In the genomic region with DNA sequence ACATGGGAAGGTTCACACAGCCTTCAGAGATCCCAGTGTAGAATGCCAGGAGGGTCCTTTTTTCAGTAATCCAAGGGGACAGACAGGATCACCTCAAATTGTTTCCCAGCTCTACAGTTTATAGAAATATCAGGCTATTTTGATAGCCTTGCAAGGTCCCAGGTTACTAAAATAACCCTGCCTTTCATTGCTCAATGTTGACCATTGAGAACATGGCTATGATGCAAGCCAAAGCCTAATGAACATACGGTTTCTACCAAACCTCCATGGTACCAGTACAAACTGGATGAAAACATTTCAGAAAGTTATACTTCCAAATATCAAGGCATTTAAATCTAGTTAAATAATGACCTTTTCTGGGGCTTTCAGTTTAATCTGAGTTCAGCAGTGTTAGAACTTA, we compare ENCODE assay signal across 35 cellular contexts.
"Had no signal": no experiment of that assay in that cellular context is flagged by ENCODE, and none has a peak within 500 bp of the region (broad histone marks: within the 10 kb centered on the region; RNA-seq: fewer than 3 reads in every experiment).

No MANE protein-coding gene starts in this region.

- H3K9ac ChIP-seq: KMS-11 had no signal

- H3K27me3 ChIP-seq: MG63 had no signal

- H3K27ac ChIP-seq: KMS-11 had no signal

- H3K4me3 ChIP-seq: MG63 had no signal

- H3K36me3 ChIP-seq: MG63 had no signal

- H3K9me3 ChIP-seq: MG63 had no signal

- DNase-seq: Karpas-422, Kasumi-1, KG1, MG63, MM.1S, MV-4-11, NCI-H1048, NCI-H1092, NCI-H1092 treated with DMSO at 0.1 percent for 48 hours, NCI-H1105, NCI-H1105 treated with DMSO at 0.1 percent for 48 hours, NCI-H1417 treated with DMSO at 0.1 percent for 48 hours, NCI-H1436, NCI-H1436 treated with DMSO at 0.1 percent for 48 hours, NCI-H146, NCI-H1694, NCI-H1694 treated with DMSO at 0.1 percent for 48 hours, NCI-H187, NCI-H187 treated with DMSO at 0.1 percent for 48 hours, NCI-H1930, NCI-H2029, NCI-H2029 treated with DMSO at 0.1 percent for 48 hours, NCI-H2081, NCI-H2081 treated with DMSO at 0.1 percent for 48 hours, NCI-H2107, NCI-H2171, NCI-H2171 treated with DMSO at 0.1 percent for 48 hours, NCI-H2227 treated with DMSO at 0.1 percent for 48 hours, NCI-H226, NCI-H345, NCI-H446, NCI-H446 treated with DMSO at 0.1 percent for 48 hours, NCI-H510A, NCI-H510A treated with DMSO at 0.1 percent for 48 hours had no signal

- H3K4me2 ChIP-seq: KMS-11 had no signal
